ENCODE assay signal across 15 cellular contexts in the genomic region with DNA sequence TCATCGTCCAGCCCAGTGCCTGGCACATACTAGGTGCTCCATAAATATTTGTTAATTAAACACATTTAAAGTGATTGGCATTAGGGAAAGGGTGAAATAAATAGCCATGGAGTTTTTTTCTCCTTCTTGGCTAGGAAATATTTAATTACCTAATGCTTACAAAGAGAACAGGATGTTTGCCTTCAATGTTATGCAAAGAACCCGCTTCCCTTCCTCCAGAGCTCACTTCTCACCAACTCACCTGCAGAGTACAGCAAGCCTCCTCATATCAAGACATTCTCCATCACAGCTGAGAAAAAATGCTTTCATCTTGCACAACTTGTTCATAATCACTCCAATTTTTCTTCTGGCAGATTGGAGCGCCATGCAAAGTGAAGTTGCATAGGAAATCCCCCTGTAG.
"Had no signal": no experiment of that assay in that cellular context is flagged by ENCODE, and none has a peak within 500 bp of the region (broad histone marks: within the 10 kb centered on the region; RNA-seq: fewer than 3 reads in every experiment).

No MANE protein-coding gene starts in this region.

- H3K4me3 ChIP-seq: coronary artery, heart right ventricle, sigmoid colon, testis had no signal

- H3K27me3 ChIP-seq: sigmoid colon, testis had no signal

- DNase-seq: activated B cell treated with CpG ODN at 0.5 μM for 24 hours; activated CD4-positive, alpha-beta T cell treated with anti-CD3 and anti-CD28 coated beads, Interleukin-2, amount 10 ng/mL, durations not matched to agents 24 days and 14 days; activated effector memory CD4-positive, alpha-beta T cell treated with Interleukin-2 at 50 U/mL for 16 hours; activated T-cell treated with anti-CD3 and anti-CD28 coated beads, Interleukin-2, amount 50 U/mL, for 24 hours; central memory CD4-positive, alpha-beta T cell; effector CD8-positive, alpha-beta T cell; heart right ventricle; kidney; mesendoderm; sigmoid colon; stimulated activated CD4-positive, alpha-beta T cell treated with anti-CD3 and anti-CD28 coated beads, Interleukin-2, amount 100 ng/mL, for 24 hours; stimulated activated naive B cell treated with anti-CD40 and anti-IgM and Interleukin-4, amounts not matched to agents 10 μg/mL and 1 μg/mL and 100 μg/mL, for 72 hours; testis had no signal

- H3K4me1 ChIP-seq: heart right ventricle, sigmoid colon, testis had no signal

- H3K36me3 ChIP-seq: heart right ventricle, sigmoid colon had no signal

- H3K9me3 Mint-ChIP-seq: activated B cell treated with CpG ODN at 0.5 μM for 24 hours; activated CD4-positive, alpha-beta T cell treated with anti-CD3 and anti-CD28 coated beads, Interleukin-2, amount 10 ng/mL, durations not matched to agents 24 days and 14 days; activated naive CD4-positive, alpha-beta T cell treated with anti-CD3 and anti-CD28 coated beads, Interleukin-2, amount 50 U/mL, for 24 hours; activated T-cell treated with anti-CD3 and anti-CD28 coated beads, Interleukin-2, amount 50 U/mL, for 24 hours; stimulated activated naive B cell treated with anti-CD40 and anti-IgM and Interleukin-4, amounts not matched to agents 10 μg/mL and 1 μg/mL and 100 μg/mL, for 72 hours had no signal

- H3K9me3 ChIP-seq: heart right ventricle, sigmoid colon, testis had no signal

- H3K36me3 Mint-ChIP-seq: activated naive CD4-positive, alpha-beta T cell treated with anti-CD3 and anti-CD28 coated beads, Interleukin-2, amount 50 U/mL, for 24 hours; stimulated activated naive B cell treated with anti-CD40 and anti-IgM and Interleukin-4, amounts not matched to agents 10 μg/mL and 1 μg/mL and 100 μg/mL, for 72 hours had no signal

- H3K27me3 Mint-ChIP-seq: activated B cell treated with CpG ODN at 0.5 μM for 24 hours; activated CD4-positive, alpha-beta T cell treated with anti-CD3 and anti-CD28 coated beads, Interleukin-2, amount 10 ng/mL, durations not matched to agents 24 days and 14 days; activated naive CD4-positive, alpha-beta T cell treated with anti-CD3 and anti-CD28 coated beads, Interleukin-2, amount 50 U/mL, for 24 hours; activated T-cell treated with anti-CD3 and anti-CD28 coated beads, Interleukin-2, amount 50 U/mL, for 24 hours; stimulated activated naive B cell treated with anti-CD40 and anti-IgM and Interleukin-4, amounts not matched to agents 10 μg/mL and 1 μg/mL and 100 μg/mL, for 72 hours had no signal

- H3K27ac ChIP-seq: coronary artery, heart right ventricle, sigmoid colon, testis had no signal

- H3K27ac Mint-ChIP-seq: activated B cell treated with CpG ODN at 0.5 μM for 24 hours; activated CD4-positive, alpha-beta T cell treated with anti-CD3 and anti-CD28 coated beads, Interleukin-2, amount 10 ng/mL, durations not matched to agents 24 days and 14 days; activated naive CD4-positive, alpha-beta T cell treated with anti-CD3 and anti-CD28 coated beads, Interleukin-2, amount 50 U/mL, for 24 hours; activated T-cell treated with anti-CD3 and anti-CD28 coated beads, Interleukin-2, amount 50 U/mL, for 24 hours; stimulated activated naive B cell treated with anti-CD40 and anti-IgM and Interleukin-4, amounts not matched to agents 10 μg/mL and 1 μg/mL and 100 μg/mL, for 72 hours had no signal

- ATAC-seq: heart right ventricle; stimulated activated naive B cell treated with anti-CD40 and anti-IgM and Interleukin-4, amounts not matched to agents 10 μg/mL and 1 μg/mL and 100 μg/mL, for 72 hours had no signal

- H3K4me3 Mint-ChIP-seq: activated B cell treated with CpG ODN at 0.5 μM for 24 hours; activated CD4-positive, alpha-beta T cell treated with anti-CD3 and anti-CD28 coated beads, Interleukin-2, amount 10 ng/mL, durations not matched to agents 24 days and 14 days; activated naive CD4-positive, alpha-beta T cell treated with anti-CD3 and anti-CD28 coated beads, Interleukin-2, amount 50 U/mL, for 24 hours; activated T-cell treated with anti-CD3 and anti-CD28 coated beads, Interleukin-2, amount 50 U/mL, for 24 hours; stimulated activated naive B cell treated with anti-CD40 and anti-IgM and Interleukin-4, amounts not matched to agents 10 μg/mL and 1 μg/mL and 100 μg/mL, for 72 hours had no signal

- H3K4me1 Mint-ChIP-seq: activated B cell treated with CpG ODN at 0.5 μM for 24 hours; activated CD4-positive, alpha-beta T cell treated with anti-CD3 and anti-CD28 coated beads, Interleukin-2, amount 10 ng/mL, durations not matched to agents 24 days and 14 days; activated naive CD4-positive, alpha-beta T cell treated with anti-CD3 and anti-CD28 coated beads, Interleukin-2, amount 50 U/mL, for 24 hours; stimulated activated naive B cell treated with anti-CD40 and anti-IgM and Interleukin-4, amounts not matched to agents 10 μg/mL and 1 μg/mL and 100 μg/mL, for 72 hours had no signal
